22 cellular contexts compared by ENCODE assay signal in the genomic region with DNA sequence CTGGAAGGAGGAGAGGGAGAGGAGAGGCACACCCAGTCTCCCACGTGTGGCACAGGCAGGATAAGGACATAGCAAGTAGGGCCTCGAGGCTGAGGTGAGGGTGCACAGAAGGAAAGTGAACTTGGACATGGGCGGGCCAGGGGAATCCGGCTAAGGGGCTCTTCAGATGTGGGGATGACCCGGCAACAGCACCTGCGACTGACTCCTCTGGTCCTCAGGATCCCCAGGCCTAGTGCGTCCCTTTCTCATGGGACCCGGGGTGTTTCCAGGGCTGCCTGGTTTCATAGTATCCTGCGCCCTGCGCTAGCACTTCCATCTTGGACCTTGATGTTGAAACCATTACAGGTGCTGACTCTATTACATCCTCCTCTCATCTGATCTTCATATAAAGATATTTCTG.
"Had no signal": no experiment of that assay in that cellular context is flagged by ENCODE, and none has a peak within 500 bp of the region (broad histone marks: within the 10 kb centered on the region; RNA-seq: fewer than 3 reads in every experiment).

No MANE protein-coding gene starts in this region.

- H3K9me3 ChIP-seq: esophagus muscularis mucosa, gastroesophageal sphincter, heart left ventricle, left lung, neutrophil, pancreas, right lobe of liver, stomach, thyroid gland, upper lobe of left lung had no signal

- H3K27ac Mint-ChIP-seq: progenitor cell of endocrine pancreas had no signal

- H3K36me3 Mint-ChIP-seq: naive thymus-derived CD8-positive, alpha-beta T cell; stimulated activated effector memory CD8-positive, alpha-beta T cell treated with anti-CD3 and anti-CD28 coated beads, Interleukin-12 subunit alpha, Interleukin-12 subunit beta, amount 100 ng/mL, for 72 hours had no signal

- DNase-seq: dorsolateral prefrontal cortex; effector CD4-positive, alpha-beta T cell; foreskin keratinocyte; heart left ventricle; hippocampal formation; left cardiac atrium; left lung; naive thymus-derived CD8-positive, alpha-beta T cell; pancreas; right lobe of liver; small intestine; stimulated activated CD4-positive, alpha-beta T cell treated with anti-CD3 and anti-CD28 coated beads, Interleukin-1b, Interleukin-23, amount 100 ng/mL, for 48 hours; stimulated activated CD4-positive, alpha-beta T cell treated with anti-CD3 and anti-CD28 coated beads, Interleukin-4, amount 100 ng/mL, for 1 hour; stimulated activated naive CD4-positive, alpha-beta T cell treated with Interleukin-2 at 50 U/mL for 16 hours; stomach; thyroid gland; upper lobe of left lung had no signal

- H3K4me1 Mint-ChIP-seq: stimulated activated effector memory CD8-positive, alpha-beta T cell treated with anti-CD3 and anti-CD28 coated beads, Interleukin-12 subunit alpha, Interleukin-12 subunit beta, amount 100 ng/mL, for 72 hours had no signal

- H3K27me3 ChIP-seq: dorsolateral prefrontal cortex, esophagus muscularis mucosa, gastroesophageal sphincter, heart left ventricle, left lung, neutrophil, pancreas, right lobe of liver, stomach, thyroid gland, upper lobe of left lung had no signal

- H3K4me3 Mint-ChIP-seq: naive thymus-derived CD8-positive, alpha-beta T cell; stimulated activated effector memory CD8-positive, alpha-beta T cell treated with anti-CD3 and anti-CD28 coated beads, Interleukin-12 subunit alpha, Interleukin-12 subunit beta, amount 100 ng/mL, for 72 hours had no signal

- H3K36me3 ChIP-seq: esophagus muscularis mucosa, gastroesophageal sphincter, heart left ventricle, left lung, neutrophil, pancreas, right lobe of liver, stomach, thyroid gland, upper lobe of left lung had no signal

- H3K4me3 ChIP-seq: dorsolateral prefrontal cortex, esophagus muscularis mucosa, gastroesophageal sphincter, heart left ventricle, left lung, pancreas, right lobe of liver, stomach, thyroid gland, upper lobe of left lung had no signal

- ATAC-seq: gastroesophageal sphincter; left cardiac atrium; naive thymus-derived CD8-positive, alpha-beta T cell had no signal

- H3K9me3 Mint-ChIP-seq: naive thymus-derived CD8-positive, alpha-beta T cell; stimulated activated effector memory CD8-positive, alpha-beta T cell treated with anti-CD3 and anti-CD28 coated beads, Interleukin-12 subunit alpha, Interleukin-12 subunit beta, amount 100 ng/mL, for 72 hours had no signal

- H3K27ac ChIP-seq: dorsolateral prefrontal cortex, esophagus muscularis mucosa, foreskin keratinocyte, gastroesophageal sphincter, heart left ventricle, left lung, neutrophil, pancreas, right lobe of liver, stomach, thyroid gland, upper lobe of left lung had no signal

- H3K4me1 ChIP-seq: foreskin keratinocyte, pancreas, right lobe of liver, thyroid gland had no signal
